ENCODE assay signal across 8 cellular contexts in the genomic region with DNA sequence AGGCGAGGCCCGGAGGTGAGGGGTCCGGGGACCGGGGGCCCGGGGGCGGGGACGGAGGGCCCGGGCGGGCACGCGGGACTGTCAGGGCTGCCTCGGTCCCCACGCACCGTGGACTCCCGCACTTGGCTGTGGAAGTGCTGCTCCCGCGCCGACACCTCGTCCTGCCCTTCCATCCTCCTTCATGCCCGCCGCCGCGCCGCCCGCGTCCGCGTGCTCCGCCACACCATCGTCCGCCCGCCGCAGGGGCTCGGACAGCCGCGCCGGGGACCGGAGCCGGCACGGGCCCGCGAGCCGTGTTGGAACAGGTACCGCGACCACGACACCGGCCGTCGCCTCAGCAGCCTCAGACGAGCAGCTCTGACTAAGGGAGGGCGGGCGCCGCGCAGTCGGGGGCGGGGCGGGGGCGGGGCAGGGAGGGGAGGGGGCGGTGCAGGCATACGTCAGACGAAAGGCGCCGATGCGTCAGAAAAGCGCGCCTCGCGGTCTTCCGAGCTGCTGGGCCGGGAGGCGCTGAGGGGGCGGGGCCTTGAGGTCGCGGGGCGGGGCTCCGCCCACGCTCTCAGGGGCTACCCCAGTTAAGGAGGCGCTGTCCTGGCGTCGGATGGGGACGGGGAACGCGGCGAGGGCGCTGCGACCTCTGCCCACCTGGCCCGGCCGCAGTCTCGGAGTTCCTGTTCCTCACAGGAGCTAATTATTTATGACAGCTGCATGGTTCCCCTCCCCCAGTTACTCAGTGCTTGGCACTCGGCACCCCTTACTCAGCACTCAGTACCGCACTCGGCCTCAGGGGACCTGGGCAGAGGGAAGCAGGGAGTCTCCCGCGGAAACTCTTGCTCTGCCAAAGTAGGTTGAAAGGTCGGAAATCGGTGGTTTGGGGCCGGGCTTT. TPM values are rescaled to one million over a fixed set of nuclear protein-coding genes. Genes with fewer than 3 reads are reported as not detected.
A peak's percentile ranks its signal among the peaks of the same experiment; 100 is the strongest.
DNase-seq lines count a peak whose midpoint lies in the region; ATAC-seq, FAIRE-seq and TF ChIP-seq lines count a peak whose summit lies in the region.

A gene with protein sequence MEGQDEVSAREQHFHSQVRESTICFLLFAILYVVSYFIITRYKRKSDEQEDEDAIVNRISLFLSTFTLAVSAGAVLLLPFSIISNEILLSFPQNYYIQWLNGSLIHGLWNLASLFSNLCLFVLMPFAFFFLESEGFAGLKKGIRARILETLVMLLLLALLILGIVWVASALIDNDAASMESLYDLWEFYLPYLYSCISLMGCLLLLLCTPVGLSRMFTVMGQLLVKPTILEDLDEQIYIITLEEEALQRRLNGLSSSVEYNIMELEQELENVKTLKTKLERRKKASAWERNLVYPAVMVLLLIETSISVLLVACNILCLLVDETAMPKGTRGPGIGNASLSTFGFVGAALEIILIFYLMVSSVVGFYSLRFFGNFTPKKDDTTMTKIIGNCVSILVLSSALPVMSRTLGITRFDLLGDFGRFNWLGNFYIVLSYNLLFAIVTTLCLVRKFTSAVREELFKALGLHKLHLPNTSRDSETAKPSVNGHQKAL (minus strand): TSS at position 363 of the 886 bp plus-strand sequence. CDS start 190 bp downstream, at position 173.

- no peak for FAIRE-seq in keratinocyte (lab: Jason Lieb, UNC)

- peaks cover 29% of the 10 kb centered on the region for H3K79me2 ChIP-seq in keratinocyte (ENCODE audit: control insufficient read depth, insufficient read depth, low read length)

- peak; percentile 93 for DNase-seq in AG10803 (ENCODE audit: low read depth)
- DNase-seq in NCI-H446 (lab: John Stamatoyannopoulos, UW) = peak; percentile 62 to 95
- peak; percentile 91 for DNase-seq in cerebellar cortex (ENCODE audit: low spot score)
- peak; percentile 62 for DNase-seq in keratinocyte (ENCODE audit: low read depth, low spot score)
- peak; percentile 94 to 96 for DNase-seq in stimulated activated CD4-positive, alpha-beta T cell treated with anti-CD3 and anti-CD28 coated beads, Interleukin-15, amount 100 ng/mL, for 1 hour (ENCODE audit: low read depth in 1 of 2, low spot score in 1 of 2)

- peak within 1 kb of the TSS; percentile 92 for H3K9ac ChIP-seq in keratinocyte (ENCODE audit: control insufficient read depth, extremely low read depth, insufficient read depth, low read length)

- no peaks in the 10 kb centered on the region for H3K27me3 ChIP-seq in keratinocyte (ENCODE audit: control insufficient read depth, extremely low read depth, insufficient read depth, low read length)

- ATAC-seq in GM19025 (IDR thresholded peaks at IDR 0.05; ENCODE audit: low read depth, unreplicated experiment) (peak; percentile 78), HG03342 (IDR thresholded peaks at IDR 0.05; ENCODE audit: unreplicated experiment) (peak; percentile 77)
- peak; percentile 85 to 88 for ATAC-seq in activated CD4-positive, CD25-positive, alpha-beta regulatory T cell treated with anti-CD3 and anti-CD28 coated beads, Interleukin-2, amount 50 U/mL, for 24 hours

- H3K9me3 ChIP-seq in keratinocyte (ENCODE audit: control insufficient read depth, low read depth, low read length) = no peaks in the 10 kb centered on the region

- no peaks in the 10 kb centered on the region for H3K36me3 ChIP-seq in keratinocyte (ENCODE audit: control insufficient read depth in 2 of 2, extremely low read depth in 1 of 2, insufficient read depth in 2 of 2, low read length in 2 of 2)

- H3K27ac ChIP-seq in keratinocyte (ENCODE audit: control insufficient read depth, insufficient read depth, low read length) = peak within 1 kb of the TSS; percentile 87

- H3K9me1 ChIP-seq in keratinocyte (ENCODE audit: control insufficient read depth, extremely low read depth, insufficient read depth, low read length) = no peaks in the 10 kb centered on the region

- H3K4me3 ChIP-seq in AG10803 (ENCODE audit: low read length) (peak within 1 kb of the TSS; percentile 89), keratinocyte (ENCODE audit: control insufficient read depth in 2 of 3, extremely low read depth in 1 of 3, insufficient read depth in 2 of 3, low read depth in 1 of 3, low read length in 3 of 3) (peak within 1 kb of the TSS; percentile 81 to 95 (median 85))

- TF ChIP-seq CTCF in AG10803 (conservative IDR thresholded peaks at IDR 0.05; ENCODE audit: low read length) = peak; percentile 57
- peak; percentile 29 to 61 (median 61) for TF ChIP-seq CTCF in keratinocyte (optimal IDR thresholded peaks at IDR 0.05 in 1 of 3, IDR thresholded peaks at IDR 0.05 in 1 of 3, conservative IDR thresholded peaks at IDR 0.05 in 1 of 3; ENCODE audit: extremely low read depth in 1 of 3, insufficient read depth in 2 of 3, low read length in 3 of 3)

- H3K4me2 ChIP-seq in keratinocyte (ENCODE audit: control insufficient read depth, extremely low read depth, insufficient read depth, low read depth, low read length) = peak within 1 kb of the TSS; percentile 97

- H4K20me1 ChIP-seq in keratinocyte (ENCODE audit: control insufficient read depth, extremely low read depth, insufficient read depth, low read length) = no peaks in the 10 kb centered on the region

- peak within 1 kb of the TSS; percentile 93 for H2AFZ ChIP-seq in keratinocyte (ENCODE audit: control insufficient read depth, low read length)

- peaks cover 8% of the 10 kb centered on the region for H3K4me1 ChIP-seq in keratinocyte (ENCODE audit: control insufficient read depth, extremely low read depth, insufficient read depth, low read length)

- dilution Hi-C loops in keratinocyte (cut with MboI; ENCODE audit: extremely low pct_ligation_motif_present, low sequenced_read_pairs) = no loop called here

RNA-seq across cellular contexts. Expression of the gene that starts here (rescaled TPM):
- 18.5 to 30.2 TPM (median 29.9 TPM) in 3 replicates for polyA plus RNA-seq in keratinocyte
- 10.9 TPM for polyA plus RNA-seq in keratinocyte (2011; ENCODE audit: low read depth)
- polyA plus RNA-seq in keratinocyte (2011; cell fraction: cytosol; rRNA removed) = 16.9 and 36.5 TPM in 2 replicates
- 34.4 and 36.4 TPM in 2 replicates for polyA plus RNA-seq in keratinocyte (2011; cell fraction: nucleus; rRNA removed)
- 20.1 and 24.6 TPM in 2 replicates for polyA plus RNA-seq in keratinocyte (2012; ENCODE audit: low replicate concordance)
- 22.8 to 61.5 TPM (median 42.7 TPM) in 3 replicates for polyA minus RNA-seq in keratinocyte
- polyA minus RNA-seq in keratinocyte (2011; cell fraction: cytosol; rRNA and poly(A)+ RNA removed) = 36.3 TPM
- 54.2 and 95.6 TPM in 2 replicates for polyA minus RNA-seq in keratinocyte (2011; cell fraction: nucleus; rRNA and poly(A)+ RNA removed)

Comparison
In these comparisons a context has a peak if more than half of its experiments do, and no peak if none do; other contexts are left out.
1. Peak in every context shown above with its lines: DNase-seq, ATAC-seq, H3K4me3 ChIP-seq and H3K27ac ChIP-seq.